ENCODE assay signal across 24 cellular contexts in genomic region chrX:69068295-69069085, GRCh38.
"Had no signal": no experiment of that assay in that cellular context is flagged by ENCODE, and none has a peak within 500 bp of the region (broad histone marks: within the 10 kb centered on the region; RNA-seq: fewer than 3 reads in every experiment).

No MANE protein-coding gene starts in this region.

- H3K27me3 Mint-ChIP-seq: activated B cell treated with CpG ODN at 0.5 μM for 24 hours; activated CD4-positive, alpha-beta T cell treated with anti-CD3 and anti-CD28 coated beads for 36 hours; activated T-helper 17 cell treated with anti-CD3 and anti-CD28 coated beads, Interleukin-2, amount 50 U/mL, for 72 hours; central memory CD8-positive, alpha-beta T cell; stimulated activated naive CD8-positive, alpha-beta T cell treated with anti-CD3 and anti-CD28 coated beads, Interleukin-15, Interleukin-2, amounts not matched to agents 100 ng/mL and 50 ng/mL, for 24 hours had no signal

- H3K27ac ChIP-seq: adrenal gland, ascending aorta, dorsolateral prefrontal cortex, gastroesophageal sphincter, vagina had no signal

- H3K4me3 Mint-ChIP-seq: activated B cell treated with CpG ODN at 0.5 μM for 24 hours; activated CD4-positive, alpha-beta T cell treated with anti-CD3 and anti-CD28 coated beads for 36 hours; activated T-cell treated with anti-CD3 and anti-CD28 coated beads, Interleukin-2, amount 50 U/mL, for 24 hours; activated T-helper 17 cell treated with anti-CD3 and anti-CD28 coated beads, Interleukin-2, amount 50 U/mL, for 72 hours; central memory CD8-positive, alpha-beta T cell; effector memory CD8-positive, alpha-beta T cell; memory B cell; nephron progenitor cell; stimulated activated naive CD8-positive, alpha-beta T cell treated with anti-CD3 and anti-CD28 coated beads, Interleukin-15, Interleukin-2, amounts not matched to agents 100 ng/mL and 50 ng/mL, for 24 hours had no signal

- H3K27ac Mint-ChIP-seq: activated B cell treated with CpG ODN at 0.5 μM for 24 hours; activated CD4-positive, alpha-beta T cell treated with anti-CD3 and anti-CD28 coated beads for 36 hours; activated naive CD4-positive, alpha-beta T cell treated with anti-CD3 and anti-CD28 coated beads, Interleukin-2, amount 50 U/mL, for 72 hours; activated T-cell treated with anti-CD3 and anti-CD28 coated beads, Interleukin-2, amount 50 U/mL, for 24 hours; activated T-helper 17 cell treated with anti-CD3 and anti-CD28 coated beads, Interleukin-2, amount 50 U/mL, for 72 hours; effector memory CD8-positive, alpha-beta T cell; memory B cell; nephron progenitor cell; stimulated activated naive CD8-positive, alpha-beta T cell treated with anti-CD3 and anti-CD28 coated beads, Interleukin-15, Interleukin-2, amounts not matched to agents 100 ng/mL and 50 ng/mL, for 24 hours had no signal

- H3K9me3 ChIP-seq: adrenal gland, gastroesophageal sphincter, vagina had no signal

- H3K4me3 ChIP-seq: adrenal gland, ascending aorta, dorsolateral prefrontal cortex, gastroesophageal sphincter, vagina had no signal

- H3K4me1 ChIP-seq: adrenal gland, vagina had no signal

- H3K9me3 Mint-ChIP-seq: activated B cell treated with CpG ODN at 0.5 μM for 24 hours; activated naive CD4-positive, alpha-beta T cell treated with anti-CD3 and anti-CD28 coated beads, Interleukin-2, amount 50 U/mL, for 72 hours; activated T-cell treated with anti-CD3 and anti-CD28 coated beads, Interleukin-2, amount 50 U/mL, for 24 hours; activated T-helper 17 cell treated with anti-CD3 and anti-CD28 coated beads, Interleukin-2, amount 50 U/mL, for 72 hours; central memory CD8-positive, alpha-beta T cell; effector memory CD8-positive, alpha-beta T cell; memory B cell; stimulated activated naive CD8-positive, alpha-beta T cell treated with anti-CD3 and anti-CD28 coated beads, Interleukin-15, Interleukin-2, amounts not matched to agents 100 ng/mL and 50 ng/mL, for 24 hours had no signal

- H3K27me3 ChIP-seq: ascending aorta, gastroesophageal sphincter, vagina had no signal

- H3K4me1 Mint-ChIP-seq: activated B cell treated with CpG ODN at 0.5 μM for 24 hours; activated CD4-positive, alpha-beta T cell treated with anti-CD3 and anti-CD28 coated beads for 36 hours; activated T-helper 17 cell treated with anti-CD3 and anti-CD28 coated beads, Interleukin-2, amount 50 U/mL, for 72 hours; central memory CD8-positive, alpha-beta T cell; memory B cell had no signal

- DNase-seq: activated B cell treated with CpG ODN at 0.5 μM for 24 hours; activated CD4-positive, alpha-beta T cell treated with anti-CD3 and anti-CD28 coated beads for 36 hours; activated CD4-positive, alpha-beta T cell treated with anti-CD3 and anti-CD28 coated beads, Interleukin-2, amount 50 U/mL, for 4 hours; activated CD8-positive, alpha-beta memory T cell treated with anti-CD3 and anti-CD28 coated beads for 24 hours; activated CD8-positive, alpha-beta memory T cell treated with anti-CD3 and anti-CD28 coated beads, Interleukin-2, amount 50 U/mL, for 4 hours; activated T-cell treated with anti-CD3 and anti-CD28 coated beads, Interleukin-2, amount 50 U/mL, for 24 hours; effector memory CD8-positive, alpha-beta T cell; hypothalamus; nephron progenitor cell; nucleus accumbens; retina; stimulated activated CD4-positive, alpha-beta T cell treated with anti-CD3 and anti-CD28 coated beads, Interleukin-4, amount 100 ng/mL, for 24 hours; T1000; trophoblast cell had no signal

- H3K36me3 Mint-ChIP-seq: activated naive CD4-positive, alpha-beta T cell treated with anti-CD3 and anti-CD28 coated beads, Interleukin-2, amount 50 U/mL, for 72 hours; memory B cell had no signal

- H3K36me3 ChIP-seq: adrenal gland, ascending aorta, gastroesophageal sphincter, vagina had no signal

- ATAC-seq: activated CD4-positive, alpha-beta T cell treated with anti-CD3 and anti-CD28 coated beads for 36 hours; activated naive CD4-positive, alpha-beta T cell treated with anti-CD3 and anti-CD28 coated beads, Interleukin-2, amount 50 U/mL, for 72 hours; activated T-helper 17 cell treated with anti-CD3 and anti-CD28 coated beads, Interleukin-2, amount 50 U/mL, for 72 hours; effector memory CD8-positive, alpha-beta T cell; gastroesophageal sphincter had no signal
